In the genomic region with DNA sequence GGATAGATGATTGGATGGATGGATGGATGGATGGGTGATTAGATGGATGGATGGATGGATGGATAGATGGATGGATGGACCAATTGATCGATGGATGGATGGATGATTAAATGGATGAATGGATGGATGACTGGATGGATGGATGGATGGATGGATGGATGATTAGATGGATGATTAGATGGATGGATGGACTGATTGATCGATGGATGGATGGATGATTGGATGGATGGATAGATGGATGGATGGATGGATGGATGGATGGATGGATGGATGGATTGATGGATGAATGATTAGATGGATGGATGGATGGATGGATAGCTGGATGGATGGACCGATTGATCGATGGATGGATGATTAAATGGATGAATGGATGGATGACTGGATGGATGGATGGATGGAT, we compare ENCODE assay signal across 7 cellular contexts. TPM values are rescaled to one million over a fixed set of nuclear protein-coding genes. Genes with fewer than 3 reads are reported as not detected.
"Had no signal": no experiment of that assay in that cellular context is flagged by ENCODE, and none has a peak within 500 bp of the region (broad histone marks: within the 10 kb centered on the region; RNA-seq: fewer than 3 reads in every experiment).

No MANE protein-coding gene starts in this region.

RNA-seq across cellular contexts. Expression of a gene that starts 38.1 kb away (rescaled TPM):
- total RNA-seq: H4 had no signal

RNA-seq across cellular contexts. Expression of a gene that starts 43.7 kb away (rescaled TPM):
- total RNA-seq: GM23248, GM23338, H1, H7, H9, HFFc6 had no signal

RNA-seq across cellular contexts. Expression of a gene that starts 47.9 kb away (rescaled TPM):
- total RNA-seq: GM23248, GM23338, H1, H4, H9, HFFc6 had no signal
- polyA plus RNA-seq: GM23248, GM23338 had no signal
